Comparison of ENCODE assay signal across 14 cellular contexts in genomic region chr15:55151621-55152020, GRCh38.
DNase-seq lines count a peak whose midpoint lies in the region; ATAC-seq and TF ChIP-seq lines count a peak whose summit lies in the region.
"Had no signal": no experiment of that assay in that cellular context is flagged by ENCODE, and none has a peak within 500 bp of the region (broad histone marks: within the 10 kb centered on the region; RNA-seq: fewer than 3 reads in every experiment).

No MANE protein-coding gene starts in this region.

- H3K4me3 ChIP-seq in foreskin fibroblast (ENCODE audit: low read depth in 1 of 2, low read length in 2 of 2) = no peak overlapping the region
- H3K4me3 ChIP-seq: A549 had no signal

- peak; percentile 83 for DNase-seq in NCI-H2107 treated with DMSO at 0.1 percent for 48 hours (lab: John Stamatoyannopoulos, UW; ENCODE audit: unreplicated experiment)
- DNase-seq in NCI-H2107 (lab: John Stamatoyannopoulos, UW) = no peak
- DNase-seq in NCI-H1436 (lab: John Stamatoyannopoulos, UW) = peak; percentile 70
- peak; percentile 25 for DNase-seq in NCI-H510A (lab: John Stamatoyannopoulos, UW)
- DNase-seq in left kidney (ENCODE audit: low read depth, low spot score) = peak; percentile 77
- no peak for DNase-seq in dedifferentiated amniotic fluid mesenchymal stem cell (ENCODE audit: extremely low spot score)
- DNase-seq in foreskin fibroblast = no peak
- DNase-seq: DMS153; HFFc6; NCI-H1694 treated with DMSO at 0.1 percent for 48 hours; NK-92 treated with Interleukin-12 subunit alpha and Interleukin-12 subunit beta, amount 100 ng/mL, for 24 hours; T-helper 17 cell had no signal

- ATAC-seq in HG02571 (IDR thresholded peaks at IDR 0.05; ENCODE audit: unreplicated experiment) = no peak
- ATAC-seq: T-helper 17 cell had no signal

- no peak for TF ChIP-seq CTCF in foreskin fibroblast (IDR thresholded peaks at IDR 0.05; ENCODE audit: low read depth, low read length)

Comparison
In these comparisons a context has a peak if more than half of its experiments do, and no peak if none do; other contexts are left out.
1. DNase-seq: peak in NCI-H2107 treated with DMSO at 0.1 percent for 48 hours (single experiment), NCI-H1436 (single experiment), NCI-H510A (single experiment) and left kidney (single experiment); none in NCI-H2107 (single experiment), dedifferentiated amniotic fluid mesenchymal stem cell (single experiment) and foreskin fibroblast (0 of 2).